In the genomic region with DNA sequence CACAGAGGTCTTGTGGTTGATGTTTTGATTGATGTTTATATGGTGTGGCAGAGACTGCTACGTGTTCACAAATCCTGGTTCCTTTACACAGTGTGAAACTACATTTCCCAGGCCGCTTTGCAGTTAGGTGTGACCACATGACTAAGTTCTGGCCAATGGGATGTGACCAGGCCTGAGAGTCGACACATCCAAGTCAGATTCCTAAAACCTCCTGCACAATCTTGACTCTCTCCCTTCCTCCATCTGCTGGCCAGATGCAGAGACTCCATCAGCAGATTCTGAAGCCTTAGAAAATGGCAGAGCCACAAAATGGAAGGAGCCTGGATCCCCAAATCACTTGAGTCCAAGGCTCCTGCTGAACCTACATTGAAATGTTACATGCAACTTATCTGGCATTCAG, we compare ENCODE assay signal across 8 cellular contexts. TPM values are rescaled to one million over a fixed set of nuclear protein-coding genes. Genes with fewer than 3 reads are reported as not detected.
A peak's percentile ranks its signal among the peaks of the same experiment; 100 is the strongest.
DNase-seq lines count a peak whose midpoint lies in the region; ATAC-seq and TF ChIP-seq lines count a peak whose summit lies in the region.

No MANE protein-coding gene starts in this region.

- DNase-seq in AG09319 (ENCODE audit: extremely low read depth, low read depth): peak; percentile 32
- peak; percentile 57 for DNase-seq in HCEC 1CT
- DNase-seq in T-helper 17 cell: no peak
- DNase-seq in iPS-NIHi11 (ENCODE audit: low spot score): peak; percentile 75
- DNase-seq in DMS153 (lab: John Stamatoyannopoulos, UW): no peak
- DNase-seq in amniotic stem cell (lab: John Stamatoyannopoulos, UW): no peak
- DNase-seq in stimulated activated CD4-positive, alpha-beta T cell treated with anti-CD3 and anti-CD28 coated beads, Interleukin-4, amount 100 ng/mL, for 24 hours: no peak

- peaks cover 5% of the 10 kb centered on the region for H3K4me1 Mint-ChIP-seq in T-helper 17 cell

- ATAC-seq in T-helper 17 cell (peak; percentile 58), HG02884 (IDR thresholded peaks at IDR 0.05; ENCODE audit: unreplicated experiment) (no peak)

- H3K9me3 ChIP-seq in T-helper 17 cell (ENCODE audit: control insufficient read depth, low read length, poor library complexity, severe bottlenecking): no peaks in the 10 kb centered on the region

- TF ChIP-seq CTCF in AG09319 (IDR thresholded peaks at IDR 0.05; ENCODE audit: low read depth, low read length): peak; percentile 24

- H3K27me3 Mint-ChIP-seq in T-helper 17 cell: peaks cover 9% of the 10 kb centered on the region

- no peak overlapping the region for H3K4me3 Mint-ChIP-seq in T-helper 17 cell

- no peak overlapping the region for H3K27ac Mint-ChIP-seq in T-helper 17 cell

- peaks cover under 1% of the 10 kb centered on the region for H3K36me3 Mint-ChIP-seq in T-helper 17 cell (ENCODE audit: low read depth)

RNA-seq across cellular contexts. Expression of gene CD37, which starts 12.6 kb away (rescaled TPM):
- 100 to 1,000 TPM; 288 to 373 TPM for total RNA-seq in T-helper 17 cell

RNA-seq across cellular contexts. Expression of gene TEAD2, which starts 14.4 kb away (rescaled TPM):
- total RNA-seq in T-helper 17 cell: under 1 TPM in 1 of 2 donors, not detected in 1; 0.17 TPM

RNA-seq across cellular contexts. Expression of gene DKKL1, which starts 15.8 kb away (rescaled TPM):
- total RNA-seq in T-helper 17 cell: not detected

RNA-seq across cellular contexts. Expression of gene SLC6A16, which starts 22.8 kb away (rescaled TPM):
- total RNA-seq in T-helper 17 cell: 1 to 10 TPM; 3.1 to 3.7 TPM

RNA-seq across cellular contexts. Expression of gene KASH5, which starts 40.2 kb away (rescaled TPM):
- under 1 TPM in 1 of 2 donors, not detected in 1; 0.86 TPM for total RNA-seq in T-helper 17 cell

Comparison
In these comparisons a context has a peak if more than half of its experiments do, and no peak if none do; other contexts are left out.
1. DNase-seq: peak in AG09319 (single experiment), HCEC 1CT (single experiment) and iPS-NIHi11 (single experiment); none in T-helper 17 cell (0 of 3), DMS153 (single experiment), amniotic stem cell (single experiment) and stimulated activated CD4-positive, alpha-beta T cell treated with anti-CD3 and anti-CD28 coated beads, Interleukin-4, amount 100 ng/mL, for 24 hours (single experiment).